ENCODE assay signal across 8 cellular contexts in the genomic region with DNA sequence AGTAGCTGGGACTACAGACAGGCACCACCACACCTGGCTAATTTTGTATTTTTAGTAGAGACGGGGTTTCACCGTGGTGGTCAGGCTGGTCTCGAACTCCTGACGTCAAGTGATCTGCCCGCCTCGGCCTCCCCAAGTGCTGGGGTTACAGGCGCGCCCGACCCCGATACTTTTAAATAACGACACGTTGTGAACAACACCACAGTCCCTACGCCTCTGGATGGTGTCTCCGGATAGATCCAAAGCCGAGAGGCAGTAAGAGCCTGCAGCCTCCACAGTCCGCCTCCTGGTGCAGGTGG. TPM values are rescaled to one million over a fixed set of nuclear protein-coding genes. Genes with fewer than 3 reads are reported as not detected.
DNase-seq lines count a peak whose midpoint lies in the region; FAIRE-seq and TF ChIP-seq lines count a peak whose summit lies in the region.
"Not testable (repeated sequence)": the region's sequence is repeated elsewhere in the genome, so short reads cannot be mapped to it uniquely, and the experiment has no call there.

No MANE protein-coding gene starts in this region.

- H3K36me3 Mint-ChIP-seq in CD14-positive monocyte, result not testable (repeated sequence)
- H3K36me3 Mint-ChIP-seq in HFFc6 (ENCODE audit: low read depth), result peaks cover 20% of the 10 kb centered on the region
- H3K36me3 Mint-ChIP-seq in activated naive CD4-positive, alpha-beta T cell treated with anti-CD3 and anti-CD28 coated beads, Interleukin-2, amount 10 ng/mL, durations not matched to agents 7 days and 5 days, result peaks cover 25% of the 10 kb centered on the region

- H3K27me3 Mint-ChIP-seq in CD14-positive monocyte (ENCODE audit: low read depth in 3 of 3), result peaks cover 35 to 52% (median 36%) of the 10 kb centered on the region in 3 donors
- not testable (repeated sequence) for H3K27me3 Mint-ChIP-seq in HFFc6 (ENCODE audit: insufficient read depth)
- peaks cover 33% of the 10 kb centered on the region for H3K27me3 Mint-ChIP-seq in activated naive CD4-positive, alpha-beta T cell treated with anti-CD3 and anti-CD28 coated beads, Interleukin-2, amount 10 ng/mL, durations not matched to agents 7 days and 5 days

- not testable (repeated sequence) for H2AFZ ChIP-seq in H1 (ENCODE audit: low read length)
- H2AFZ ChIP-seq in neural cell (ENCODE audit: low read depth, low read length), result peak overlapping the region; percentile 12

- not testable (repeated sequence) for H3K9me3 ChIP-seq in Peyer's patch; H1 (ENCODE audit: insufficient read depth in 2 of 2, low read depth in 1 of 2, low read length in 1 of 2); iPS-18c (ENCODE audit: control insufficient read depth, insufficient read depth, low read length); neural cell (ENCODE audit: low read length); subcutaneous abdominal adipose tissue (ENCODE audit: control insufficient read depth in 5 of 5, low read length in 5 of 5)

- not testable (repeated sequence) for H3K9me2 ChIP-seq in neural cell (ENCODE audit: insufficient read depth, low read length)

- H3K4me2 ChIP-seq in H1 (ENCODE audit: insufficient read depth in 1 of 2, low read depth in 2 of 2, low read length in 2 of 2), result peak overlapping the region; percentile 73 to 92
- H3K4me2 ChIP-seq in neural cell (ENCODE audit: low read length), result peak overlapping the region; percentile 48

- 24% methylated on average over 16 of the region's 16 CpGs; no CpG with 5 or more reads in 1 of the 2 experiments for WGBS in H1 (ENCODE audit: extremely low coverage in 1 of 2, insufficient coverage in 1 of 2, insufficient read length in 1 of 2, insufficient replicate concordance in 2 of 2, low coverage in 1 of 2, low lambda C conversion rate in 2 of 2, missing lambda C conversion rate in 1 of 2), 2 experiments

- intact Hi-C loops in CD14-positive monocyte (cut with micrococcal nuclease), result not testable (repeated sequence)

- not testable (repeated sequence) for H3K4ac ChIP-seq in H1 (replicated peaks; ENCODE audit: insufficient read length, low read depth, low read length)

- not testable (repeated sequence) for H2BK12ac ChIP-seq in H1 (ENCODE audit: low read depth, low read length)

- H3K4me3 ChIP-seq in Peyer's patch (peak overlapping the region; percentile 61 to 94 (median 70)), H1 (ENCODE audit: extremely low read depth in 1 of 4, insufficient read depth in 2 of 4, low read depth in 3 of 4, low read length in 4 of 4) (peak overlapping the region; percentile 61 to 99 (median 77)), iPS-18c (ENCODE audit: insufficient read depth, low read depth, low read length) (peak overlapping the region; percentile 84), neural cell (ENCODE audit: low read length) (peak overlapping the region; percentile 92), subcutaneous abdominal adipose tissue (ENCODE audit: low read depth in 1 of 5, low read length in 5 of 5) (peak overlapping the region in 4 of 5 donors; percentile 66 to 79 (median 74))

- H3K4me1 ChIP-seq in Peyer's patch (peaks cover 0 to 22% (median 0%) of the 10 kb centered on the region in 4 donors), H1 (replicated peaks in 1 of 4; ENCODE audit: control insufficient read depth in 3 of 4, insufficient read depth in 4 of 4, low read length in 3 of 4) (peaks cover 2 to 11% (median 6%) of the 10 kb centered on the region in 4 experiments; a peak in 5 of 7 replicates), subcutaneous abdominal adipose tissue (ENCODE audit: control insufficient read depth in 5 of 5, insufficient read depth in 5 of 5, low read length in 5 of 5) (peaks cover 2 to 22% (median 18%) of the 10 kb centered on the region in 5 donors)

- TF ChIP-seq EP300 in H1 (IDR thresholded peaks at IDR 0.05; ENCODE audit: borderline replicate concordance in 1 of 2, low read depth in 2 of 2, low read length in 2 of 2); neural cell (conservative IDR thresholded peaks at IDR 0.05; ENCODE audit: poor library complexity, severe bottlenecking): not testable (repeated sequence)

- not testable (repeated sequence) for TF ChIP-seq POLR2A in Peyer's patch (IDR thresholded peaks at IDR 0.05); H1 (IDR thresholded peaks at IDR 0.05; ENCODE audit: control extremely low read depth in 1 of 2, low read depth in 2 of 2, low read length in 2 of 2)

- H2BK5ac ChIP-seq in H1 (ENCODE audit: low read depth, low read length), result not testable (repeated sequence)

- not testable (repeated sequence) for H2BK120ac ChIP-seq in H1 (replicated peaks; ENCODE audit: low read depth, low read length)

- not testable (repeated sequence) for DNase-seq in CD14-positive monocyte (ENCODE audit: low spot score); HFFc6; Peyer's patch; activated naive CD4-positive, alpha-beta T cell treated with anti-CD3 and anti-CD28 coated beads, Interleukin-2, amount 10 ng/mL, durations not matched to agents 7 days and 5 days; H1 (ENCODE audit: low read depth in 1 of 2, low spot score in 2 of 2)

- H3K4me3 Mint-ChIP-seq in CD14-positive monocyte (peak overlapping the region; percentile 60 to 82), HFFc6 (peak overlapping the region; percentile 82)
- H3K4me3 Mint-ChIP-seq in activated naive CD4-positive, alpha-beta T cell treated with anti-CD3 and anti-CD28 coated beads, Interleukin-2, amount 10 ng/mL, durations not matched to agents 7 days and 5 days, result peak overlapping the region; percentile 72

- H2BK15ac ChIP-seq in H1 (ENCODE audit: low read length), result not testable (repeated sequence)

- H3K9ac ChIP-seq in H1 (replicated peaks in 1 of 4; ENCODE audit: extremely low read depth in 1 of 4, low read depth in 3 of 4, low read length in 3 of 4), result peak overlapping the region in 3 of 4 experiments; percentile 48 to 70 (median 65); a peak in 4 of 7 replicates
- H3K9ac ChIP-seq in neural cell (ENCODE audit: low read length), result peak overlapping the region; percentile 79
- peak overlapping the region in 4 of 5 donors; percentile 75 to 82 (median 77) for H3K9ac ChIP-seq in subcutaneous abdominal adipose tissue (ENCODE audit: low read length in 5 of 5)

- not testable (repeated sequence) for H3K36me3 ChIP-seq in Peyer's patch; neural cell (ENCODE audit: insufficient read depth, low read length); subcutaneous abdominal adipose tissue (ENCODE audit: control insufficient read depth in 5 of 5, insufficient read depth in 5 of 5, low read length in 5 of 5)
- H3K36me3 ChIP-seq in H1 (ENCODE audit: control insufficient read depth in 2 of 4, insufficient read depth in 4 of 4, low read length in 3 of 4), result peaks cover 3 to 16% (median 4%) of the 10 kb centered on the region in 4 experiments; a peak in 3 of 8 replicates

- H4K91ac ChIP-seq in H1 (replicated peaks; ENCODE audit: insufficient read length, low read length), result peak overlapping the region; percentile 5

- not testable (repeated sequence) for H4K20me1 ChIP-seq in H1 (replicated peaks in 1 of 2; ENCODE audit: control insufficient read depth in 1 of 2, insufficient read depth in 2 of 2, low read length in 2 of 2); neural cell (ENCODE audit: insufficient read depth)

- FAIRE-seq in H1 (lab: Jason Lieb, UNC), result not testable (repeated sequence)

- CTCF ChIA-PET in activated naive CD4-positive, alpha-beta T cell treated with anti-CD3 and anti-CD28 coated beads, Interleukin-2, amount 10 ng/mL, durations not matched to agents 7 days and 5 days (lab: Charles Lee), result not testable (repeated sequence)
- CTCF ChIA-PET in H1 (lab: Charles Lee; ENCODE audit: partially characterized antibody), result interaction anchor here (1.0 to 1.6 kb wide), 2 partner anchors 20 to 31 kb away, joined by 3 to 6 read pairs; partner anchors contain the start of gene GEMIN4

- peak overlapping the region; percentile 52 to 85 (median 66) for H3K27ac ChIP-seq in Peyer's patch
- H3K27ac ChIP-seq in H1 (ENCODE audit: low read depth, low read length), result peak overlapping the region; percentile 65; the same call in 1 of the 2 replicates
- H3K27ac ChIP-seq in neural cell (ENCODE audit: low read length), result peak overlapping the region; percentile 60
- peak overlapping the region; percentile 37 for H3K27ac ChIP-seq in subcutaneous abdominal adipose tissue (ENCODE audit: low read depth, low read length)

- H2AK5ac ChIP-seq in H1 (ENCODE audit: low read depth, low read length), result not testable (repeated sequence)

- TF ChIP-seq CTCF in CD14-positive monocyte (IDR thresholded peaks at IDR 0.05); HFFc6 (IDR thresholded peaks at IDR 0.05); Peyer's patch (IDR thresholded peaks at IDR 0.05); H1 (IDR thresholded peaks at IDR 0.05; ENCODE audit: control extremely low read depth in 1 of 3, insufficient read depth in 1 of 3, low read depth in 1 of 3, low read length in 3 of 3); neural cell (IDR thresholded peaks at IDR 0.05; ENCODE audit: poor library complexity, severe bottlenecking): not testable (repeated sequence)

- H3K27me3 ChIP-seq in Peyer's patch; H1 (replicated peaks in 1 of 4; ENCODE audit: control insufficient read depth in 3 of 4, extremely low read depth in 1 of 4, insufficient read depth in 3 of 4, low read length in 3 of 4); neural cell (ENCODE audit: insufficient read depth, low read depth, low read length); subcutaneous abdominal adipose tissue (ENCODE audit: control insufficient read depth in 5 of 5, insufficient read depth in 4 of 5, low read length in 5 of 5): not testable (repeated sequence)

- H3K79me2 ChIP-seq in H1 (ENCODE audit: control insufficient read depth in 1 of 2, insufficient read depth in 2 of 2, low read length in 2 of 2) (peaks cover 0 to 19% of the 10 kb centered on the region in 2 experiments; a peak in 2 of 4 replicates), neural cell (replicated peaks; ENCODE audit: insufficient read depth, low read length) (peaks cover 16% of the 10 kb centered on the region)

- not testable (repeated sequence) for H3K23ac ChIP-seq in H1 (ENCODE audit: insufficient read length)

- not testable (repeated sequence) for TF ChIP-seq RAD21 in H1 (IDR thresholded peaks at IDR 0.05 in 1 of 2, conservative IDR thresholded peaks at IDR 0.05 in 1 of 2; ENCODE audit: low read depth in 2 of 2, low read length in 2 of 2); neural cell (conservative IDR thresholded peaks at IDR 0.05)

- H4K5ac ChIP-seq in H1 (ENCODE audit: insufficient read length, low read depth, low read length), result not testable (repeated sequence)

- H3K23me2 ChIP-seq in H1 (ENCODE audit: low read depth, low read length), result not testable (repeated sequence)

- H2BK20ac ChIP-seq in H1 (ENCODE audit: low read length), result not testable (repeated sequence)

- H3K14ac ChIP-seq in H1 (ENCODE audit: insufficient read length), result not testable (repeated sequence)

- POLR2A ChIA-PET in H1 (lab: Charles Lee; ENCODE audit: partially characterized antibody), result interaction anchor here (1.0 kb wide), 2 partner anchors 11 to 15 kb away, joined by 3 read pairs; no protein-coding TSS in a partner anchor

- not testable (repeated sequence) for H3K79me1 ChIP-seq in H1 (ENCODE audit: low read depth, low read length)

- peak overlapping the region; percentile 32; the same call in 1 of the 2 replicates for H3K18ac ChIP-seq in H1 (ENCODE audit: extremely low read depth, low read length)

- peak overlapping the region; percentile 86; the same call in 1 of the 2 replicates for H4K8ac ChIP-seq in H1 (ENCODE audit: extremely low read depth, insufficient read depth, low read length)

- H3K56ac ChIP-seq in H1 (replicated peaks; ENCODE audit: insufficient read length, low read depth, low read length), result not testable (repeated sequence)

- not testable (repeated sequence) for H3K27ac Mint-ChIP-seq in CD14-positive monocyte; HFFc6; activated naive CD4-positive, alpha-beta T cell treated with anti-CD3 and anti-CD28 coated beads, Interleukin-2, amount 10 ng/mL, durations not matched to agents 7 days and 5 days

- not testable (repeated sequence) for H3F3A ChIP-seq in neural cell (ENCODE audit: insufficient read depth, low read length, poor library complexity, severe bottlenecking)

- H3K4me1 Mint-ChIP-seq in CD14-positive monocyte, result not testable (repeated sequence)
- peaks cover 23% of the 10 kb centered on the region for H3K4me1 Mint-ChIP-seq in HFFc6 (ENCODE audit: low read depth)
- H3K4me1 Mint-ChIP-seq in activated naive CD4-positive, alpha-beta T cell treated with anti-CD3 and anti-CD28 coated beads, Interleukin-2, amount 10 ng/mL, durations not matched to agents 7 days and 5 days, result peaks cover 22% of the 10 kb centered on the region

- peaks cover 0 to 13% (median 6%) of the 10 kb centered on the region in 7 donors for H3K9me3 Mint-ChIP-seq in CD14-positive monocyte
- H3K9me3 Mint-ChIP-seq in HFFc6; activated naive CD4-positive, alpha-beta T cell treated with anti-CD3 and anti-CD28 coated beads, Interleukin-2, amount 10 ng/mL, durations not matched to agents 7 days and 5 days: not testable (repeated sequence)

RNA-seq across cellular contexts. Expression of gene TLCD3A, which starts 0.8 kb away (rescaled TPM):
- polyA plus RNA-seq in CD14-positive monocyte (under 1 TPM; 0.09 to 0.13 TPM), H1 (2011; rRNA removed) (42.4 and 48.8 TPM in 2 replicates), neural cell (17.0 and 24.1 TPM in 2 replicates)
- total RNA-seq in HFFc6 (2021; fragmentation: NEBNext Ultra II Directional; extraction: Animal tissue kit (Norgen Biotek cat#: 25700)), result 10 to 100 TPM; 28.2 to 35.8 (median 34.5) TPM
- total RNA-seq in Peyer's patch, result 10 to 100 TPM in 1 of 4 donors, 1 to 10 TPM in 3; 7.4 to 32.0 (median 9.4) TPM
- 23.8 and 26.1 TPM in 2 replicates for total RNA-seq in H1 (2021; fragmentation: NEBNext Ultra II Directional; extraction: Animal tissue kit (Norgen Biotek cat#: 25700))
- 34.0 TPM for polyA plus RNA-seq in H1 (2011; cell fraction: cytosol; rRNA removed)
- polyA plus RNA-seq in H1 (2011; cell fraction: nucleus; rRNA removed), result 33.8 TPM
- polyA plus RNA-seq in H1 (2012, experiment 1 of 2), result 19.9 to 30.4 TPM (median 26.5 TPM) in 4 replicates
- 20.9 TPM for polyA plus RNA-seq in H1 (2012, experiment 2 of 2)
- 27.1 TPM for polyA plus RNA-seq in H1 (2013, experiment 1 of 2)
- 28.5 TPM for polyA plus RNA-seq in H1 (2013, experiment 2 of 2)
- 53.3 and 64.9 TPM in 2 replicates for polyA minus RNA-seq in H1 (2011; rRNA and poly(A)+ RNA removed)
- polyA minus RNA-seq in H1 (2011; cell fraction: cytosol; rRNA and poly(A)+ RNA removed), result 14.7 TPM
- 31.5 TPM for polyA minus RNA-seq in H1 (2011; cell fraction: nucleus; rRNA and poly(A)+ RNA removed)
- polyA minus RNA-seq in neural cell, result 21.5 and 33.8 TPM in 2 replicates

RNA-seq across cellular contexts. Expression of gene VPS53, which starts 17.0 kb away (rescaled TPM):
- polyA plus RNA-seq in CD14-positive monocyte (1 to 10 TPM; 3.9 to 8.5 TPM), H1 (2011; rRNA removed) (12.3 and 13.0 TPM in 2 replicates), neural cell (6.4 and 8.3 TPM in 2 replicates)
- total RNA-seq in HFFc6 (2021; fragmentation: NEBNext Ultra II Directional; extraction: Animal tissue kit (Norgen Biotek cat#: 25700)), result 10 to 100 TPM; 85.3 to 91.0 (median 87.9) TPM
- total RNA-seq in Peyer's patch, result 100 to 1,000 TPM in 1 of 4 donors, 10 to 100 TPM in 3; 51.3 to 151 (median 65.5) TPM
- 52.7 and 53.9 TPM in 2 replicates for total RNA-seq in H1 (2021; fragmentation: NEBNext Ultra II Directional; extraction: Animal tissue kit (Norgen Biotek cat#: 25700))
- polyA plus RNA-seq in H1 (2011; cell fraction: cytosol; rRNA removed), result 10.4 TPM
- polyA plus RNA-seq in H1 (2011; cell fraction: nucleus; rRNA removed), result 31.2 TPM
- polyA plus RNA-seq in H1 (2012, experiment 1 of 2), result 22.8 to 32.1 TPM (median 25.7 TPM) in 4 replicates
- polyA plus RNA-seq in H1 (2012, experiment 2 of 2), result 4.9 TPM
- 14.4 TPM for polyA plus RNA-seq in H1 (2013, experiment 1 of 2)
- polyA plus RNA-seq in H1 (2013, experiment 2 of 2), result 11.9 TPM
- polyA minus RNA-seq in H1 (2011; rRNA and poly(A)+ RNA removed), result 71.5 and 93.4 TPM in 2 replicates
- polyA minus RNA-seq in H1 (2011; cell fraction: cytosol; rRNA and poly(A)+ RNA removed), result 34.5 TPM
- polyA minus RNA-seq in H1 (2011; cell fraction: nucleus; rRNA and poly(A)+ RNA removed), result 34.7 TPM
- polyA minus RNA-seq in neural cell, result 33.6 and 54.3 TPM in 2 replicates

RNA-seq across cellular contexts. Expression of gene GEMIN4, which starts 20.5 kb away (rescaled TPM):
- polyA plus RNA-seq in CD14-positive monocyte (10 to 100 TPM in 1 of 2 donors, 1 to 10 TPM in 1; 8.8 to 10.6 TPM), H1 (2011; rRNA removed) (32.1 and 57.6 TPM in 2 replicates), neural cell (3.6 and 4.5 TPM in 2 replicates)
- 10 to 100 TPM; 21.0 to 27.7 (median 21.7) TPM for total RNA-seq in HFFc6 (2021; fragmentation: NEBNext Ultra II Directional; extraction: Animal tissue kit (Norgen Biotek cat#: 25700))
- total RNA-seq in Peyer's patch, result 10 to 100 TPM in 3 of 4 donors, 1 to 10 TPM in 1; 8.4 to 49.5 (median 16.8) TPM
- 51.9 and 55.9 TPM in 2 replicates for total RNA-seq in H1 (2021; fragmentation: NEBNext Ultra II Directional; extraction: Animal tissue kit (Norgen Biotek cat#: 25700))
- 30.3 TPM for polyA plus RNA-seq in H1 (2011; cell fraction: cytosol; rRNA removed)
- 65.0 TPM for polyA plus RNA-seq in H1 (2011; cell fraction: nucleus; rRNA removed)
- 29.7 to 37.7 TPM (median 36.6 TPM) in 4 replicates for polyA plus RNA-seq in H1 (2012, experiment 1 of 2)
- polyA plus RNA-seq in H1 (2012, experiment 2 of 2), result 42.0 TPM
- 25.0 TPM for polyA plus RNA-seq in H1 (2013, experiment 1 of 2)
- polyA plus RNA-seq in H1 (2013, experiment 2 of 2), result 22.9 TPM
- 57.7 and 63.3 TPM in 2 replicates for polyA minus RNA-seq in H1 (2011; rRNA and poly(A)+ RNA removed)
- polyA minus RNA-seq in H1 (2011; cell fraction: cytosol; rRNA and poly(A)+ RNA removed), result 21.7 TPM
- polyA minus RNA-seq in H1 (2011; cell fraction: nucleus; rRNA and poly(A)+ RNA removed), result 31.7 TPM
- polyA minus RNA-seq in neural cell, result 8.3 and 9.4 TPM in 2 replicates

RNA-seq across cellular contexts. Expression of gene GLOD4, which starts 50.5 kb away (rescaled TPM):
- polyA plus RNA-seq in CD14-positive monocyte, result 10 to 100 TPM; 41.8 to 50.6 TPM
- total RNA-seq in HFFc6 (2021; fragmentation: NEBNext Ultra II Directional; extraction: Animal tissue kit (Norgen Biotek cat#: 25700)), result 10 to 100 TPM; 43.8 to 57.9 (median 48.6) TPM
- total RNA-seq in Peyer's patch, result 10 to 100 TPM; 52.0 to 94.8 (median 72.0) TPM
- 81.3 and 85.3 TPM in 2 replicates for total RNA-seq in H1 (2021; fragmentation: NEBNext Ultra II Directional; extraction: Animal tissue kit (Norgen Biotek cat#: 25700))
- polyA plus RNA-seq in H1 (2011; rRNA removed), result 24.5 and 36.8 TPM in 2 replicates
- polyA plus RNA-seq in H1 (2011; cell fraction: cytosol; rRNA removed), result 55.4 TPM
- polyA plus RNA-seq in H1 (2011; cell fraction: nucleus; rRNA removed), result 12.7 TPM
- 87.7 to 101 TPM (median 89.9 TPM) in 4 replicates for polyA plus RNA-seq in H1 (2012, experiment 1 of 2)
- 44.3 TPM for polyA plus RNA-seq in H1 (2012, experiment 2 of 2)
- polyA plus RNA-seq in H1 (2013, experiment 1 of 2), result 38.2 TPM
- polyA plus RNA-seq in H1 (2013, experiment 2 of 2), result 38.0 TPM
- polyA minus RNA-seq in H1 (2011; rRNA and poly(A)+ RNA removed), result 23.8 and 24.3 TPM in 2 replicates
- polyA minus RNA-seq in H1 (2011; cell fraction: cytosol; rRNA and poly(A)+ RNA removed), result 19.1 TPM
- 15.5 TPM for polyA minus RNA-seq in H1 (2011; cell fraction: nucleus; rRNA and poly(A)+ RNA removed)
- 231 and 235 TPM in 2 replicates for polyA plus RNA-seq in neural cell
- 119 and 123 TPM in 2 replicates for polyA minus RNA-seq in neural cell

RNA-seq across cellular contexts. Expression of gene MRM3, which starts 50.6 kb away (rescaled TPM):
- polyA plus RNA-seq in CD14-positive monocyte (10 to 100 TPM; 12.8 to 15.4 TPM), H1 (2011; rRNA removed) (10.1 and 10.7 TPM in 2 replicates), neural cell (20.0 and 24.0 TPM in 2 replicates)
- total RNA-seq in HFFc6 (2021; fragmentation: NEBNext Ultra II Directional; extraction: Animal tissue kit (Norgen Biotek cat#: 25700)), result 10 to 100 TPM; 10.9 to 13.4 (median 12.8) TPM
- 10 to 100 TPM; 17.0 to 23.0 (median 22.2) TPM for total RNA-seq in Peyer's patch
- 20.8 and 22.3 TPM in 2 replicates for total RNA-seq in H1 (2021; fragmentation: NEBNext Ultra II Directional; extraction: Animal tissue kit (Norgen Biotek cat#: 25700))
- 19.0 TPM for polyA plus RNA-seq in H1 (2011; cell fraction: cytosol; rRNA removed)
- polyA plus RNA-seq in H1 (2011; cell fraction: nucleus; rRNA removed), result 10.9 TPM
- polyA plus RNA-seq in H1 (2012, experiment 1 of 2), result 15.8 to 20.2 TPM (median 16.4 TPM) in 4 replicates
- polyA plus RNA-seq in H1 (2012, experiment 2 of 2), result 14.2 TPM
- 12.4 TPM for polyA plus RNA-seq in H1 (2013, experiment 1 of 2)
- polyA plus RNA-seq in H1 (2013, experiment 2 of 2), result 12.6 TPM
- polyA minus RNA-seq in H1 (2011; rRNA and poly(A)+ RNA removed), result 11.5 and 14.0 TPM in 2 replicates
- polyA minus RNA-seq in H1 (2011; cell fraction: cytosol; rRNA and poly(A)+ RNA removed), result 14.1 TPM
- 35.0 TPM for polyA minus RNA-seq in H1 (2011; cell fraction: nucleus; rRNA and poly(A)+ RNA removed)
- 25.7 and 33.6 TPM in 2 replicates for polyA minus RNA-seq in neural cell
